Comparison of ENCODE assay signal across 21 cellular contexts in the genomic region with DNA sequence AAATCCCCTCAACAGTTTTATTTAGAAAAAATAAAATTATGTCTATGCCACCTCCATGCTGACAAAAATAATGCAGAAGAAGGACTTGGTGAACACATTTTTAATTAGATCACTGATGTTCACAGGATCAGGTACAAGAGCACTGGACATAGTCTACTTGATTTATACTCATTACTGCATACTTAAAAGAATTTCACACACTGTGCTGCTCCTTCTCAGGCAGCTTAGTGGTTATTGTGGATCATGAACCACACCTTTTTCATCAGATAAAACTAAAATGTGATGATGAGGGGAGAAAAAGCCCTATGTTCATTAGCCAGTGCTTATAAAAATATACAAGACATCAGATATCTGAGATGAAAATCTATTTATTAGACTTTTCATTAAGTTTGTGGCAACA.
DNase-seq lines count a peak whose midpoint lies in the region; ATAC-seq and FAIRE-seq lines count a peak whose summit lies in the region.
"Had no signal": no experiment of that assay in that cellular context is flagged by ENCODE, and none has a peak within 500 bp of the region (broad histone marks: within the 10 kb centered on the region; RNA-seq: fewer than 3 reads in every experiment).

No MANE protein-coding gene starts in this region.

- no peak for DNase-seq in activated naive CD8-positive, alpha-beta T cell treated with anti-CD3 and anti-CD28 coated beads, Interleukin-2, amount 50 U/mL, for 24 hours
- DNase-seq in RCC 7860 (ENCODE audit: low spot score) (peak; percentile 32), retina (no peak), NCI-H524 treated with DMSO at 0.1 percent for 48 hours (lab: John Stamatoyannopoulos, UW) (no peak)
- no peak for DNase-seq in effector memory CD4-positive, alpha-beta T cell
- no peak for DNase-seq in activated CD4-positive, alpha-beta T cell treated with anti-CD3 and anti-CD28 coated beads, Interleukin-2, amount 50 U/mL, for 1 hour
- DNase-seq: ACHN; activated CD8-positive, alpha-beta memory T cell treated with anti-CD3 and anti-CD28 coated beads for 24 hours; DMS79 treated with DMSO at 0.1 percent for 48 hours; gastrocnemius medialis; HFFc6; IMR-90; left colon; NCI-H187; NCI-H446; nucleus accumbens; testis had no signal

- H3K4me1 Mint-ChIP-seq in activated naive CD8-positive, alpha-beta T cell (ENCODE audit: low read depth), result peaks cover 70% of the 10 kb centered on the region
- H3K4me1 Mint-ChIP-seq in activated naive CD8-positive, alpha-beta T cell treated with anti-CD3 and anti-CD28 coated beads, Interleukin-2, amount 50 U/mL, for 24 hours, result peaks cover 69% of the 10 kb centered on the region

- H3K27ac ChIP-seq in effector memory CD4-positive, alpha-beta T cell (ENCODE audit: insufficient read depth, low read length, poor library complexity, severe bottlenecking), result peak overlapping the region; percentile 56
- H3K27ac ChIP-seq: gastrocnemius medialis, HL-60, testis, VCaP had no signal

- H3K27me3 ChIP-seq in effector memory CD4-positive, alpha-beta T cell (replicated peaks; ENCODE audit: control insufficient read depth, insufficient read depth, low read length, poor library complexity, severe bottlenecking), result no peaks in the 10 kb centered on the region
- H3K27me3 ChIP-seq: gastrocnemius medialis, testis had no signal

- H3K9me3 ChIP-seq in effector memory CD4-positive, alpha-beta T cell (ENCODE audit: control insufficient read depth, low read length), result no peaks in the 10 kb centered on the region
- H3K9me3 ChIP-seq: gastrocnemius medialis, testis had no signal

- no peaks in the 10 kb centered on the region for H3K27me3 Mint-ChIP-seq in activated naive CD8-positive, alpha-beta T cell
- no peaks in the 10 kb centered on the region for H3K27me3 Mint-ChIP-seq in activated naive CD8-positive, alpha-beta T cell treated with anti-CD3 and anti-CD28 coated beads, Interleukin-2, amount 50 U/mL, for 24 hours

- H3K27ac Mint-ChIP-seq in activated naive CD8-positive, alpha-beta T cell, result peak overlapping the region; percentile 94
- no peak overlapping the region for H3K27ac Mint-ChIP-seq in activated naive CD8-positive, alpha-beta T cell treated with anti-CD3 and anti-CD28 coated beads, Interleukin-2, amount 50 U/mL, for 24 hours
- H3K27ac Mint-ChIP-seq: HFFc6 had no signal

- H3K4me1 ChIP-seq in effector memory CD4-positive, alpha-beta T cell (ENCODE audit: control insufficient read depth, insufficient read depth, low read length, poor library complexity, severe bottlenecking), result peaks cover 31% of the 10 kb centered on the region
- H3K4me1 ChIP-seq: gastrocnemius medialis had no signal

- H3K4me3 Mint-ChIP-seq in activated naive CD8-positive, alpha-beta T cell, result peak overlapping the region; percentile 74
- no peak overlapping the region for H3K4me3 Mint-ChIP-seq in activated naive CD8-positive, alpha-beta T cell treated with anti-CD3 and anti-CD28 coated beads, Interleukin-2, amount 50 U/mL, for 24 hours
- H3K4me3 Mint-ChIP-seq: HFFc6 had no signal

- peaks cover 2% of the 10 kb centered on the region for H3K36me3 Mint-ChIP-seq in activated naive CD8-positive, alpha-beta T cell
- H3K36me3 Mint-ChIP-seq in activated naive CD8-positive, alpha-beta T cell treated with anti-CD3 and anti-CD28 coated beads, Interleukin-2, amount 50 U/mL, for 24 hours (ENCODE audit: low read depth), result no peaks in the 10 kb centered on the region

- H3K9me3 Mint-ChIP-seq in activated naive CD8-positive, alpha-beta T cell (ENCODE audit: low read depth), result no peaks in the 10 kb centered on the region
- no peaks in the 10 kb centered on the region for H3K9me3 Mint-ChIP-seq in activated naive CD8-positive, alpha-beta T cell treated with anti-CD3 and anti-CD28 coated beads, Interleukin-2, amount 50 U/mL, for 24 hours
- H3K9me3 Mint-ChIP-seq: HFFc6 had no signal

- no peak for ATAC-seq in activated naive CD8-positive, alpha-beta T cell treated with anti-CD3 and anti-CD28 coated beads, Interleukin-2, amount 50 U/mL, for 24 hours
- no peak for ATAC-seq in HG02759 (IDR thresholded peaks at IDR 0.05; ENCODE audit: unreplicated experiment)
- ATAC-seq: gastrocnemius medialis, left colon had no signal

- peak; percentile 81 for FAIRE-seq in RCC 7860 (lab: Jason Lieb, UNC)

- H3K36me3 ChIP-seq in effector memory CD4-positive, alpha-beta T cell (ENCODE audit: control insufficient read depth, insufficient read depth, low read length), result no peaks in the 10 kb centered on the region
- H3K36me3 ChIP-seq: gastrocnemius medialis had no signal

- H3K4me3 ChIP-seq in effector memory CD4-positive, alpha-beta T cell (ENCODE audit: insufficient read depth, low read depth, low read length, poor library complexity, severe bottlenecking), result no peak overlapping the region
- H3K4me3 ChIP-seq: gastrocnemius medialis, testis had no signal
